8 cellular contexts compared by ENCODE assay signal in genomic region chr9:27529316-27530278, GRCh38. TPM values are rescaled to one million over a fixed set of nuclear protein-coding genes. Genes with fewer than 3 reads are reported as not detected.
A peak's percentile ranks its signal among the peaks of the same experiment; 100 is the strongest.
DNase-seq lines count a peak whose midpoint lies in the region; ATAC-seq lines count a peak whose summit lies in the region.

Gene MOB3B, minus strand, starts transcription at chr9:27529814. Its CDS starts 74,264 bp downstream, at chr9:27455550.

- DNase-seq in AG08395 (ENCODE audit: low spot score) (peak; percentile 78), NCI-H460 (ENCODE audit: extremely low read depth, low read depth) (peak; percentile 15), medulla oblongata (ENCODE audit: extremely low spot score) (peak; percentile 91)
- peak; percentile 92 for DNase-seq in activated CD8-positive, alpha-beta memory T cell treated with anti-CD3 and anti-CD28 coated beads for 24 hours
- DNase-seq in effector CD4-positive, alpha-beta T cell = peak; percentile 67
- peak; percentile 63 to 75 (median 65) for DNase-seq in stimulated activated CD4-positive, alpha-beta T cell treated with anti-CD3 and anti-CD28 coated beads, TNF-alpha, amount 100 ng/mL, for 48 hours (ENCODE audit: low read depth in 3 of 3)

- ATAC-seq in GM18907 (IDR thresholded peaks at IDR 0.05; ENCODE audit: unreplicated experiment) (peak; percentile 80), HG03135 (IDR thresholded peaks at IDR 0.05; ENCODE audit: unreplicated experiment) (peak; percentile 86)

RNA-seq across cellular contexts. Expression of gene MOB3B, which starts in this region (rescaled TPM):
- 0.15 and 0.26 TPM in 2 replicates for total RNA-seq in NCI-H460 (2014; rRNA removed; shearing (Covaris generic))
- polyA plus RNA-seq in NCI-H460 (2014; cell fraction: nucleus; rRNA removed) = 0.04 and 0.15 TPM in 2 replicates

Comparison
In these comparisons a context has a peak if more than half of its experiments do, and no peak if none do; other contexts are left out.
1. Peak in every context shown above with its lines: DNase-seq and ATAC-seq.
2. Peak in DNase-seq in NCI-H460; RNA of the gene not detected or under 1 TPM.
3. DNase-seq: peak in every context shown above with its lines; median percentile 92 in activated CD8-positive, alpha-beta memory T cell treated with anti-CD3 and anti-CD28 coated beads for 24 hours; 91 in medulla oblongata; 78 in AG08395; 67 in effector CD4-positive, alpha-beta T cell; 65 in stimulated activated CD4-positive, alpha-beta T cell treated with anti-CD3 and anti-CD28 coated beads, TNF-alpha, amount 100 ng/mL, for 48 hours; 15 in NCI-H460.